1 cellular context compared by ENCODE assay signal in genomic region chr13:99200433-99201167, GRCh38.
TF ChIP-seq lines count a peak whose summit lies in the region.

UBAC2 (plus strand) TSS chr13:99200854; CDS start chr13:99200909, 55 bp downstream.

TF ChIP-seq in HepG2, 621 proteins besides CTCF, POLR2A, EP300 and RAD21 (continued from another document and continues in another):
- TF ChIP-seq FOSL2 (CRISPR knock-in tag; IDR thresholded peaks at IDR 0.05) (no peak; the same call in 1 of the 2 replicates), ZNF737 (CRISPR knock-in tag; IDR thresholded peaks at IDR 0.05; ENCODE audit: borderline replicate concordance) (no peak), HMGXB3 (CRISPR knock-in tag; IDR thresholded peaks at IDR 0.05; ENCODE audit: borderline replicate concordance) (peak; percentile 56; the same call in 1 of the 2 replicates), ZNF460 (CRISPR knock-in tag; IDR thresholded peaks at IDR 0.05; ENCODE audit: borderline replicate concordance) (no peak), NFIC (IDR thresholded peaks at IDR 0.05; ENCODE audit: low read length) (no peak), CHD2 (IDR thresholded peaks at IDR 0.05; ENCODE audit: low read depth, low read length) (no peak), ZMYM4 (CRISPR knock-in tag; IDR thresholded peaks at IDR 0.05) (peak; percentile 75; the same call in 1 of the 2 replicates), MATR3 (CRISPR knock-in tag; IDR thresholded peaks at IDR 0.05) (no peak), ADNP (CRISPR knock-in tag; IDR thresholded peaks at IDR 0.05) (no peak), BRD4 (CRISPR knock-in tag; IDR thresholded peaks at IDR 0.05) (peak; percentile 76; the same call in 1 of the 2 replicates), ZIK1 (CRISPR knock-in tag; IDR thresholded peaks at IDR 0.05; ENCODE audit: borderline replicate concordance, low read depth) (peak; percentile 79; the same call in 1 of the 2 replicates), ZEB1 (IDR thresholded peaks at IDR 0.05; ENCODE audit: insufficient replicate concordance, low read depth) (no peak), MED8 (CRISPR knock-in tag; IDR thresholded peaks at IDR 0.05; ENCODE audit: insufficient replicate concordance) (peak; percentile 14), DNMT3B (CRISPR knock-in tag; conservative IDR thresholded peaks at IDR 0.05) (no peak), KLF15 (CRISPR knock-in tag; IDR thresholded peaks at IDR 0.05; ENCODE audit: borderline replicate concordance) (no peak), NR0B2 (CRISPR knock-in tag; IDR thresholded peaks at IDR 0.05) (no peak), PCBP2 (optimal IDR thresholded peaks at IDR 0.05; ENCODE audit: low read depth, low read length, poor library complexity, severe bottlenecking) (no peak), ZNF207 (IDR thresholded peaks at IDR 0.05; ENCODE audit: borderline replicate concordance) (no peak), ZSCAN20 (CRISPR knock-in tag; IDR thresholded peaks at IDR 0.05; ENCODE audit: borderline replicate concordance) (peak; percentile 43; the same call in 1 of the 2 replicates), ZNF850 (CRISPR knock-in tag; conservative IDR thresholded peaks at IDR 0.05) (0 out of 2 replicates have a peak, but pooled peaks have one; percentile 26), NFKB2 (CRISPR knock-in tag; IDR thresholded peaks at IDR 0.05; ENCODE audit: borderline replicate concordance) (peak; percentile 17; the same call in 1 of the 2 replicates), ZNF232 (CRISPR knock-in tag; IDR thresholded peaks at IDR 0.05; ENCODE audit: borderline replicate concordance) (0 out of 2 replicates have a peak, but pooled peaks have one; percentile 28), SCMH1 (CRISPR knock-in tag; IDR thresholded peaks at IDR 0.05; ENCODE audit: borderline replicate concordance) (no peak), SOX13 (IDR thresholded peaks at IDR 0.05) (no peak), SOX13 (CRISPR knock-in tag; conservative IDR thresholded peaks at IDR 0.05 in 1 of 2, IDR thresholded peaks at IDR 0.05 in 1 of 2) (peak in 1 of 2 experiments; percentile 24; a peak in 1 of 4 replicates), ZFP36 (IDR thresholded peaks at IDR 0.05; ENCODE audit: borderline replicate concordance, low read depth, low read length, partially characterized antibody) (no peak), ZNF614 (CRISPR knock-in tag; IDR thresholded peaks at IDR 0.05; ENCODE audit: borderline replicate concordance) (no peak; the same call in 1 of the 2 replicates), SNAPC2 (CRISPR knock-in tag; IDR thresholded peaks at IDR 0.05) (no peak), MXD3 (CRISPR knock-in tag; IDR thresholded peaks at IDR 0.05) (peak; percentile 71; the same call in 1 of the 2 replicates), ATAD3A (CRISPR knock-in tag; IDR thresholded peaks at IDR 0.05) (no peak), ISX (CRISPR knock-in tag; conservative IDR thresholded peaks at IDR 0.05) (0 out of 2 replicates have a peak, but pooled peaks have one; percentile 30)
- TF ChIP-seq, protein P1, sequence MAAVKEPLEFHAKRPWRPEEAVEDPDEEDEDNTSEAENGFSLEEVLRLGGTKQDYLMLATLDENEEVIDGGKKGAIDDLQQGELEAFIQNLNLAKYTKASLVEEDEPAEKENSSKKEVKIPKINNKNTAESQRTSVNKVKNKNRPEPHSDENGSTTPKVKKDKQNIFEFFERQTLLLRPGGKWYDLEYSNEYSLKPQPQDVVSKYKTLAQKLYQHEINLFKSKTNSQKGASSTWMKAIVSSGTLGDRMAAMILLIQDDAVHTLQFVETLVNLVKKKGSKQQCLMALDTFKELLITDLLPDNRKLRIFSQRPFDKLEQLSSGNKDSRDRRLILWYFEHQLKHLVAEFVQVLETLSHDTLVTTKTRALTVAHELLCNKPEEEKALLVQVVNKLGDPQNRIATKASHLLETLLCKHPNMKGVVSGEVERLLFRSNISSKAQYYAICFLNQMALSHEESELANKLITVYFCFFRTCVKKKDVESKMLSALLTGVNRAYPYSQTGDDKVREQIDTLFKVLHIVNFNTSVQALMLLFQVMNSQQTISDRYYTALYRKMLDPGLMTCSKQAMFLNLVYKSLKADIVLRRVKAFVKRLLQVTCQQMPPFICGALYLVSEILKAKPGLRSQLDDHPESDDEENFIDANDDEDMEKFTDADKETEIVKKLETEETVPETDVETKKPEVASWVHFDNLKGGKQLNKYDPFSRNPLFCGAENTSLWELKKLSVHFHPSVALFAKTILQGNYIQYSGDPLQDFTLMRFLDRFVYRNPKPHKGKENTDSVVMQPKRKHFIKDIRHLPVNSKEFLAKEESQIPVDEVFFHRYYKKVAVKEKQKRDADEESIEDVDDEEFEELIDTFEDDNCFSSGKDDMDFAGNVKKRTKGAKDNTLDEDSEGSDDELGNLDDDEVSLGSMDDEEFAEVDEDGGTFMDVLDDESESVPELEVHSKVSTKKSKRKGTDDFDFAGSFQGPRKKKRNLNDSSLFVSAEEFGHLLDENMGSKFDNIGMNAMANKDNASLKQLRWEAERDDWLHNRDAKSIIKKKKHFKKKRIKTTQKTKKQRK (IDR thresholded peaks at IDR 0.05; ENCODE audit: low read length) = no peak
- TF ChIP-seq, protein P2, sequence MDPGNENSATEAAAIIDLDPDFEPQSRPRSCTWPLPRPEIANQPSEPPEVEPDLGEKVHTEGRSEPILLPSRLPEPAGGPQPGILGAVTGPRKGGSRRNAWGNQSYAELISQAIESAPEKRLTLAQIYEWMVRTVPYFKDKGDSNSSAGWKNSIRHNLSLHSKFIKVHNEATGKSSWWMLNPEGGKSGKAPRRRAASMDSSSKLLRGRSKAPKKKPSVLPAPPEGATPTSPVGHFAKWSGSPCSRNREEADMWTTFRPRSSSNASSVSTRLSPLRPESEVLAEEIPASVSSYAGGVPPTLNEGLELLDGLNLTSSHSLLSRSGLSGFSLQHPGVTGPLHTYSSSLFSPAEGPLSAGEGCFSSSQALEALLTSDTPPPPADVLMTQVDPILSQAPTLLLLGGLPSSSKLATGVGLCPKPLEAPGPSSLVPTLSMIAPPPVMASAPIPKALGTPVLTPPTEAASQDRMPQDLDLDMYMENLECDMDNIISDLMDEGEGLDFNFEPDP (CRISPR knock-in tag; conservative IDR thresholded peaks at IDR 0.05) = no peak
- TF ChIP-seq, protein P3, sequence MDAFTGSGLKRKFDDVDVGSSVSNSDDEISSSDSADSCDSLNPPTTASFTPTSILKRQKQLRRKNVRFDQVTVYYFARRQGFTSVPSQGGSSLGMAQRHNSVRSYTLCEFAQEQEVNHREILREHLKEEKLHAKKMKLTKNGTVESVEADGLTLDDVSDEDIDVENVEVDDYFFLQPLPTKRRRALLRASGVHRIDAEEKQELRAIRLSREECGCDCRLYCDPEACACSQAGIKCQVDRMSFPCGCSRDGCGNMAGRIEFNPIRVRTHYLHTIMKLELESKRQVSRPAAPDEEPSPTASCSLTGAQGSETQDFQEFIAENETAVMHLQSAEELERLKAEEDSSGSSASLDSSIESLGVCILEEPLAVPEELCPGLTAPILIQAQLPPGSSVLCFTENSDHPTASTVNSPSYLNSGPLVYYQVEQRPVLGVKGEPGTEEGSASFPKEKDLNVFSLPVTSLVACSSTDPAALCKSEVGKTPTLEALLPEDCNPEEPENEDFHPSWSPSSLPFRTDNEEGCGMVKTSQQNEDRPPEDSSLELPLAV (CRISPR knock-in tag; conservative IDR thresholded peaks at IDR 0.05; ENCODE audit: low read depth) = no peak
- TF ChIP-seq, protein P4, sequence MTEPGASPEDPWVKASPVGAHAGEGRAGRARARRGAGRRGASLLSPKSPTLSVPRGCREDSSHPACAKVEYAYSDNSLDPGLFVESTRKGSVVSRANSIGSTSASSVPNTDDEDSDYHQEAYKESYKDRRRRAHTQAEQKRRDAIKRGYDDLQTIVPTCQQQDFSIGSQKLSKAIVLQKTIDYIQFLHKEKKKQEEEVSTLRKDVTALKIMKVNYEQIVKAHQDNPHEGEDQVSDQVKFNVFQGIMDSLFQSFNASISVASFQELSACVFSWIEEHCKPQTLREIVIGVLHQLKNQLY (CRISPR knock-in tag; IDR thresholded peaks at IDR 0.05) = 0 out of 2 replicates have a peak, but pooled peaks have one; percentile 25
- TF ChIP-seq, protein P5, sequence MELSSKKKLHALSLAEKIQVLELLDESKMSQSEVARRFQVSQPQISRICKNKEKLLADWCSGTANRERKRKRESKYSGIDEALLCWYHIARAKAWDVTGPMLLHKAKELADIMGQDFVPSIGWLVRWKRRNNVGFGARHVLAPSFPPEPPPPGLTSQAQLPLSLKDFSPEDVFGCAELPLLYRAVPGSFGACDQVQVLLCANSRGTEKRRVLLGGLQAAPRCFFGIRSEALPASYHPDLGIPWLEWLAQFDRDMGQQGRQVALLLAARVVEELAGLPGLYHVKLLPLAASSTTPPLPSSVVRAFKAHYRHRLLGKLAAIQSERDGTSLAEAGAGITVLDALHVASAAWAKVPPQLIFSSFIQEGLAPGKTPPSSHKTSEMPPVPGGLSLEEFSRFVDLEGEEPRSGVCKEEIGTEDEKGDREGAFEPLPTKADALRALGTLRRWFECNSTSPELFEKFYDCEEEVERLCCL (CRISPR knock-in tag; IDR thresholded peaks at IDR 0.05; ENCODE audit: borderline replicate concordance) = no peak
- TF ChIP-seq, protein P6, sequence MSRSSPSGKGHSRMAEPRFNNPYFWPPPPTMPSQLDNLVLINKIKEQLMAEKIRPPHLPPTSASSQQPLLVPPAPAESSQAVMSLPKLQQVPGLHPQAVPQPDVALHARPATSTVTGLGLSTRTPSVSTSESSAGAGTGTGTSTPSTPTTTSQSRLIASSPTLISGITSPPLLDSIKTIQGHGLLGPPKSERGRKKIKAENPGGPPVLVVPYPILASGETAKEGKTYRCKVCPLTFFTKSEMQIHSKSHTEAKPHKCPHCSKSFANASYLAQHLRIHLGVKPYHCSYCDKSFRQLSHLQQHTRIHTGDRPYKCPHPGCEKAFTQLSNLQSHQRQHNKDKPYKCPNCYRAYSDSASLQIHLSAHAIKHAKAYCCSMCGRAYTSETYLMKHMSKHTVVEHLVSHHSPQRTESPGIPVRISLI (CRISPR knock-in tag; IDR thresholded peaks at IDR 0.05; ENCODE audit: borderline replicate concordance) = peak; percentile 35; the same call in 1 of the 2 replicates
- TF ChIP-seq, protein P7, sequence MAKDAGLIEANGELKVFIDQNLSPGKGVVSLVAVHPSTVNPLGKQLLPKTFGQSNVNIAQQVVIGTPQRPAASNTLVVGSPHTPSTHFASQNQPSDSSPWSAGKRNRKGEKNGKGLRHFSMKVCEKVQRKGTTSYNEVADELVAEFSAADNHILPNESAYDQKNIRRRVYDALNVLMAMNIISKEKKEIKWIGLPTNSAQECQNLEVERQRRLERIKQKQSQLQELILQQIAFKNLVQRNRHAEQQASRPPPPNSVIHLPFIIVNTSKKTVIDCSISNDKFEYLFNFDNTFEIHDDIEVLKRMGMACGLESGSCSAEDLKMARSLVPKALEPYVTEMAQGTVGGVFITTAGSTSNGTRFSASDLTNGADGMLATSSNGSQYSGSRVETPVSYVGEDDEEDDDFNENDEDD (CRISPR knock-in tag; IDR thresholded peaks at IDR 0.05; ENCODE audit: borderline replicate concordance) = peak; percentile 90
- TF ChIP-seq, protein P8, sequence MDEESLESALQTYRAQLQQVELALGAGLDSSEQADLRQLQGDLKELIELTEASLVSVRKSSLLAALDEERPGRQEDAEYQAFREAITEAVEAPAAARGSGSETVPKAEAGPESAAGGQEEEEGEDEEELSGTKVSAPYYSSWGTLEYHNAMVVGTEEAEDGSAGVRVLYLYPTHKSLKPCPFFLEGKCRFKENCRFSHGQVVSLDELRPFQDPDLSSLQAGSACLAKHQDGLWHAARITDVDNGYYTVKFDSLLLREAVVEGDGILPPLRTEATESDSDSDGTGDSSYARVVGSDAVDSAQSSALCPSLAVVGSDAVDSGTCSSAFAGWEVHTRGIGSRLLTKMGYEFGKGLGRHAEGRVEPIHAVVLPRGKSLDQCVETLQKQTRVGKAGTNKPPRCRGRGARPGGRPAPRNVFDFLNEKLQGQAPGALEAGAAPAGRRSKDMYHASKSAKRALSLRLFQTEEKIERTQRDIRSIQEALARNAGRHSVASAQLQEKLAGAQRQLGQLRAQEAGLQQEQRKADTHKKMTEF (CRISPR knock-in tag; IDR thresholded peaks at IDR 0.05) = peak; percentile 66; the same call in 1 of the 2 replicates
- TF ChIP-seq, protein P9, sequence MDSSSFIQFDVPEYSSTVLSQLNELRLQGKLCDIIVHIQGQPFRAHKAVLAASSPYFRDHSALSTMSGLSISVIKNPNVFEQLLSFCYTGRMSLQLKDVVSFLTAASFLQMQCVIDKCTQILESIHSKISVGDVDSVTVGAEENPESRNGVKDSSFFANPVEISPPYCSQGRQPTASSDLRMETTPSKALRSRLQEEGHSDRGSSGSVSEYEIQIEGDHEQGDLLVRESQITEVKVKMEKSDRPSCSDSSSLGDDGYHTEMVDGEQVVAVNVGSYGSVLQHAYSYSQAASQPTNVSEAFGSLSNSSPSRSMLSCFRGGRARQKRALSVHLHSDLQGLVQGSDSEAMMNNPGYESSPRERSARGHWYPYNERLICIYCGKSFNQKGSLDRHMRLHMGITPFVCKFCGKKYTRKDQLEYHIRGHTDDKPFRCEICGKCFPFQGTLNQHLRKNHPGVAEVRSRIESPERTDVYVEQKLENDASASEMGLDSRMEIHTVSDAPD (CRISPR knock-in tag; IDR thresholded peaks at IDR 0.05) = no peak
